21 cellular contexts compared by ENCODE assay signal in genomic region chr12:31440134-31440533, GRCh38.
"Had no signal": no experiment of that assay in that cellular context is flagged by ENCODE, and none has a peak within 500 bp of the region (broad histone marks: within the 10 kb centered on the region; RNA-seq: fewer than 3 reads in every experiment).

No MANE protein-coding gene starts in this region.

- H3K27ac Mint-ChIP-seq: immature natural killer cell; naive thymus-derived CD8-positive, alpha-beta T cell had no signal

- H3K36me3 ChIP-seq: ovary, thoracic aorta, transverse colon had no signal

- H3K4me3 Mint-ChIP-seq: immature natural killer cell; naive thymus-derived CD8-positive, alpha-beta T cell had no signal

- DNase-seq: cortex of kidney; dorsolateral prefrontal cortex; effector CD8-positive, alpha-beta T cell; immature natural killer cell; left cardiac atrium; left ventricle myocardium superior; naive thymus-derived CD8-positive, alpha-beta T cell; ovary; small intestine; stimulated activated CD4-positive, alpha-beta T cell treated with anti-CD3 and anti-CD28 coated beads, Interleukin-12 subunit alpha, Interleukin-12 subunit beta, amount 100 ng/mL, for 4 hours; stimulated activated naive CD4-positive, alpha-beta T cell; stomach; substantia nigra; transverse colon had no signal

- H3K27ac ChIP-seq: dorsolateral prefrontal cortex, ovary, right atrium auricular region, stomach, thoracic aorta, transverse colon had no signal

- H3K4me1 Mint-ChIP-seq: immature natural killer cell; naive thymus-derived CD8-positive, alpha-beta T cell had no signal

- H3K4me3 ChIP-seq: dorsolateral prefrontal cortex, lung, ovary, right atrium auricular region, stomach, thoracic aorta, transverse colon had no signal

- ATAC-seq: esophagus mucosa; left cardiac atrium; left ventricle myocardium superior; naive thymus-derived CD8-positive, alpha-beta T cell had no signal

- H3K36me3 Mint-ChIP-seq: immature natural killer cell; naive thymus-derived CD8-positive, alpha-beta T cell had no signal

- H3K9me3 Mint-ChIP-seq: immature natural killer cell; naive thymus-derived CD8-positive, alpha-beta T cell had no signal

- H3K9me3 ChIP-seq: ovary, right atrium auricular region, stomach, thoracic aorta, transverse colon had no signal

- H3K4me1 ChIP-seq: right atrium auricular region, stomach, transverse colon had no signal

- H3K27me3 ChIP-seq: dorsolateral prefrontal cortex, ovary, right atrium auricular region, stomach, transverse colon had no signal

- FAIRE-seq: endometrium, frontal cortex, keratinocyte, small intestine had no signal
